9 cellular contexts compared by ENCODE assay signal in the genomic region with DNA sequence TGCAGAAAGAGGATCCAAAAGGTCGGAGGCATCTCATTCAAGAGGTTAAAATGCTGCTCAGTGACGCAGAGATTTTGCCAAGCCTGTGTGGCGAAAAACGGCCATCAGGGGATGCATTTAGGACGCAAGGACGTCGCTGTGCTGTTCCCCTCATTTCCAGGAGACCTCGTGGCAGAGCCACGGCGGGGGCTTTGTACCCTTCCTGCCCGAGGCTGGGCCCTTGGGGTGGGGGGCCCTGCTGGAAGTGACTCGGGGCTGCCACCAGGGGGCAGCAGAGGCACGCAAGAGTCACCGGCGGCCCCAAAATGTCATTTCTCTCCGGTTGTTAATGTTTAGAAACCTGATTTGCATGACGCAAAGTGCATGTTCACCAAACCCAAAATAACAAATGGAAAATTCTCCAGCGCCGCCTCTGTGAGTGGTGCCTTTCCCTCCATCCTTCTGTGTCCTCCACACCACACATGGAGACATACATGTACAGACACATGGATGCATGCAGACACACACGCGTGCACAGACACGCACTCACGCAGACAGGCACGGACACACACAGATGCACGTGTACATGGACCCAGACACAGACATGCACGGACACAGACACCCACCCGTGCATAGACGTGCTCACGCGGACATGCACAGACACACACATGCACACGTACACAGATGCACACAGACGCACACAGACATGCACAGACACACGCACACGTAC. TPM values are rescaled to one million over a fixed set of nuclear protein-coding genes. Genes with fewer than 3 reads are reported as not detected.
DNase-seq lines count a peak whose midpoint lies in the region; ATAC-seq, FAIRE-seq and TF ChIP-seq lines count a peak whose summit lies in the region.
"Had no signal": no experiment of that assay in that cellular context is flagged by ENCODE, and none has a peak within 500 bp of the region (broad histone marks: within the 10 kb centered on the region; RNA-seq: fewer than 3 reads in every experiment).

No MANE protein-coding gene starts in this region.

- no peaks in the 10 kb centered on the region for H3K36me3 Mint-ChIP-seq in T-cell

- no peaks in the 10 kb centered on the region for H3K36me3 ChIP-seq in bronchial epithelial cell (ENCODE audit: control insufficient read depth, insufficient read depth, low read length)

- DNase-seq in AG10803 (ENCODE audit: low read depth): peak; percentile 15
- peak; percentile 81 for DNase-seq in GM13977 (ENCODE audit: low spot score)
- peak in 27 of 34 experiments; percentile 5 to 47 (median 31) for DNase-seq in T-cell
- DNase-seq in bronchial epithelial cell (ENCODE audit: low read depth): no peak
- DNase-seq in left kidney (ENCODE audit: low read depth, low spot score): peak; percentile 67
- peak; percentile 52 for DNase-seq in stimulated activated CD4-positive, alpha-beta T cell treated with anti-CD3 and anti-CD28 coated beads, Interleukin-4, amount 100 ng/mL, for 1 hour

- no peak overlapping the region for H3K4me3 Mint-ChIP-seq in T-cell

- FAIRE-seq in bronchial epithelial cell (lab: Jason Lieb, UNC): no peak

- H3K27me3 Mint-ChIP-seq in T-cell: peaks cover 0 to under 1% of the 10 kb centered on the region in 2 donors

- H3K4me3 ChIP-seq in AG10803 (ENCODE audit: low read length) (no peak overlapping the region), bronchial epithelial cell (ENCODE audit: low read depth, low read length) (no peak overlapping the region)

- peak; percentile 76 for TF ChIP-seq CTCF in AG10803 (conservative IDR thresholded peaks at IDR 0.05; ENCODE audit: low read length)
- TF ChIP-seq CTCF in GM13977 (IDR thresholded peaks at IDR 0.05; ENCODE audit: extremely low read depth, insufficient read depth, missing control alignments): peak; percentile 74
- TF ChIP-seq CTCF in bronchial epithelial cell (IDR thresholded peaks at IDR 0.05; ENCODE audit: insufficient read depth, low read length, severe bottlenecking): peak; percentile 71

- H3K27me3 ChIP-seq in bronchial epithelial cell (ENCODE audit: control insufficient read depth, insufficient read depth, low read length): no peaks in the 10 kb centered on the region

- CTCF ChIA-PET in T-cell (lab: Charles Lee): no interaction called here

- POLR2A ChIA-PET in T-cell (lab: Charles Lee): no interaction called here

- H3K27ac Mint-ChIP-seq in T-cell: no peak overlapping the region

- peak; percentile 31 to 52 (median 46) for ATAC-seq in T-cell (replicated peaks in 1 of 4)
- ATAC-seq in HG02884 (IDR thresholded peaks at IDR 0.05; ENCODE audit: unreplicated experiment): no peak
- ATAC-seq in GM21576 (IDR thresholded peaks at IDR 0.05; ENCODE audit: unreplicated experiment): no peak

- peaks cover 1 to 3% (median 3%) of the 10 kb centered on the region in 3 donors for H3K9me3 Mint-ChIP-seq in T-cell

- in situ Hi-C loops in GM13977 (cut with MboI; ENCODE audit: low pct_unique_long_range_greater_than_20kb, low sequenced_read_pairs, unreplicated experiment): no loop called here

- H3K4me1 Mint-ChIP-seq in T-cell: peaks cover 0 to 1% (median 1%) of the 10 kb centered on the region in 3 donors

RNA-seq across cellular contexts. Expression of a gene that starts 51.0 kb away (rescaled TPM):
- total RNA-seq in T-cell (not detected), bronchial epithelial cell (under 0.01 TPM in 1 of 2 replicates, not detected in the other)
- total RNA-seq: HT1080 had no signal

Comparison
In these comparisons a context has a peak if more than half of its experiments do, and no peak if none do; other contexts are left out.
1. ATAC-seq: peak in T-cell (4 of 4); none in HG02884 (single experiment) and GM21576 (single experiment).
2. Peak in every context shown above with its lines, with median percentiles within 50 percentile points of each other: CTCF ChIP-seq.